In genomic region chr14:83894519-83894918, GRCh38 we compare ENCODE assay signal across 17 cellular contexts.
"Had no signal": no experiment of that assay in that cellular context is flagged by ENCODE, and none has a peak within 500 bp of the region (broad histone marks: within the 10 kb centered on the region; RNA-seq: fewer than 3 reads in every experiment).

No MANE protein-coding gene starts in this region.

- DNase-seq: dorsolateral prefrontal cortex; effector CD8-positive, alpha-beta T cell; gastrocnemius medialis; glutamatergic neuron; kidney glomerular epithelial cell; naive B cell; nephron progenitor cell; psoas muscle; stimulated activated naive CD4-positive, alpha-beta T cell; stomach; substantia nigra; transverse colon had no signal

- H3K9me3 ChIP-seq: gastrocnemius medialis, psoas muscle, stomach, thoracic aorta, transverse colon had no signal

- H3K9ac ChIP-seq: parathyroid adenoma had no signal

- H3K9me3 Mint-ChIP-seq: nephron progenitor cell had no signal

- H2AFZ ChIP-seq: parathyroid adenoma had no signal

- ATAC-seq: esophagus mucosa, gastrocnemius medialis, psoas muscle, sciatic nerve had no signal

- H3K4me1 ChIP-seq: gastrocnemius medialis, parathyroid adenoma, psoas muscle, stomach, transverse colon had no signal

- H3K27ac ChIP-seq: coronary artery, dorsolateral prefrontal cortex, gastrocnemius medialis, parathyroid adenoma, psoas muscle, stomach, thoracic aorta, transverse colon had no signal

- H3K36me3 ChIP-seq: gastrocnemius medialis, stomach, thoracic aorta, transverse colon had no signal

- H3K4me1 Mint-ChIP-seq: naive B cell, nephron progenitor cell had no signal

- H3K27me3 ChIP-seq: gastrocnemius medialis, stomach, transverse colon had no signal

- H3K4me3 Mint-ChIP-seq: naive B cell, nephron progenitor cell had no signal

- H3K27me3 Mint-ChIP-seq: naive B cell had no signal

- H3K4me3 ChIP-seq: coronary artery, dorsolateral prefrontal cortex, gastrocnemius medialis, psoas muscle, stomach, thoracic aorta, transverse colon had no signal

- H3K27ac Mint-ChIP-seq: naive B cell, nephron progenitor cell had no signal

- H3K79me2 ChIP-seq: parathyroid adenoma had no signal

- H3K36me3 Mint-ChIP-seq: naive B cell had no signal
